Comparison of ENCODE assay signal across 1 cellular context in genomic region chr1:234486858-234487830, GRCh38.
TF ChIP-seq lines count a peak whose summit lies in the region.

No MANE protein-coding gene starts in this region.

TF ChIP-seq in HepG2, 621 proteins besides CTCF, POLR2A, EP300 and RAD21 (continued from another document):
- TF ChIP-seq, protein P1, sequence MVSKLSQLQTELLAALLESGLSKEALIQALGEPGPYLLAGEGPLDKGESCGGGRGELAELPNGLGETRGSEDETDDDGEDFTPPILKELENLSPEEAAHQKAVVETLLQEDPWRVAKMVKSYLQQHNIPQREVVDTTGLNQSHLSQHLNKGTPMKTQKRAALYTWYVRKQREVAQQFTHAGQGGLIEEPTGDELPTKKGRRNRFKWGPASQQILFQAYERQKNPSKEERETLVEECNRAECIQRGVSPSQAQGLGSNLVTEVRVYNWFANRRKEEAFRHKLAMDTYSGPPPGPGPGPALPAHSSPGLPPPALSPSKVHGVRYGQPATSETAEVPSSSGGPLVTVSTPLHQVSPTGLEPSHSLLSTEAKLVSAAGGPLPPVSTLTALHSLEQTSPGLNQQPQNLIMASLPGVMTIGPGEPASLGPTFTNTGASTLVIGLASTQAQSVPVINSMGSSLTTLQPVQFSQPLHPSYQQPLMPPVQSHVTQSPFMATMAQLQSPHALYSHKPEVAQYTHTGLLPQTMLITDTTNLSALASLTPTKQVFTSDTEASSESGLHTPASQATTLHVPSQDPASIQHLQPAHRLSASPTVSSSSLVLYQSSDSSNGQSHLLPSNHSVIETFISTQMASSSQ (IDR thresholded peaks at IDR 0.05; ENCODE audit: low read depth) = no peak
- TF ChIP-seq, protein P1 (CRISPR knock-in tag; IDR thresholded peaks at IDR 0.05; ENCODE audit: borderline replicate concordance) = no peak
- no peak for TF ChIP-seq NR1H2 (CRISPR knock-in tag; IDR thresholded peaks at IDR 0.05; ENCODE audit: borderline replicate concordance, low read depth)
- TF ChIP-seq ZNF883 (CRISPR knock-in tag; IDR thresholded peaks at IDR 0.05; ENCODE audit: not compliant biosample characterization) = no peak
- TF ChIP-seq, protein P2, sequence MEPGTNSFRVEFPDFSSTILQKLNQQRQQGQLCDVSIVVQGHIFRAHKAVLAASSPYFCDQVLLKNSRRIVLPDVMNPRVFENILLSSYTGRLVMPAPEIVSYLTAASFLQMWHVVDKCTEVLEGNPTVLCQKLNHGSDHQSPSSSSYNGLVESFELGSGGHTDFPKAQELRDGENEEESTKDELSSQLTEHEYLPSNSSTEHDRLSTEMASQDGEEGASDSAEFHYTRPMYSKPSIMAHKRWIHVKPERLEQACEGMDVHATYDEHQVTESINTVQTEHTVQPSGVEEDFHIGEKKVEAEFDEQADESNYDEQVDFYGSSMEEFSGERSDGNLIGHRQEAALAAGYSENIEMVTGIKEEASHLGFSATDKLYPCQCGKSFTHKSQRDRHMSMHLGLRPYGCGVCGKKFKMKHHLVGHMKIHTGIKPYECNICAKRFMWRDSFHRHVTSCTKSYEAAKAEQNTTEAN (CRISPR knock-in tag; conservative IDR thresholded peaks at IDR 0.05) = no peak
- TF ChIP-seq PRDM15 (CRISPR knock-in tag; IDR thresholded peaks at IDR 0.05) = no peak
- no peak for TF ChIP-seq JUN (CRISPR knock-in tag; IDR thresholded peaks at IDR 0.05)
- no peak for TF ChIP-seq PRDM10 (CRISPR knock-in tag; IDR thresholded peaks at IDR 0.05; ENCODE audit: low read depth)
- TF ChIP-seq ETV5 (CRISPR knock-in tag; IDR thresholded peaks at IDR 0.05; ENCODE audit: borderline replicate concordance) = no peak
- TF ChIP-seq MLXIP (CRISPR knock-in tag; IDR thresholded peaks at IDR 0.05; ENCODE audit: borderline replicate concordance) = no peak
- no peak for TF ChIP-seq ZBTB1 (CRISPR knock-in tag; IDR thresholded peaks at IDR 0.05; ENCODE audit: borderline replicate concordance)
- TF ChIP-seq ZNF224 (CRISPR knock-in tag; IDR thresholded peaks at IDR 0.05) = no peak
- no peak for TF ChIP-seq IRF2 (CRISPR knock-in tag; IDR thresholded peaks at IDR 0.05)
- 0 out of 2 replicates have a peak, but pooled peaks have one; percentile 43 for TF ChIP-seq ZNF614 (CRISPR knock-in tag; IDR thresholded peaks at IDR 0.05; ENCODE audit: borderline replicate concordance)
- no peak for TF ChIP-seq TBP (CRISPR knock-in tag; IDR thresholded peaks at IDR 0.05)
- no peak for TF ChIP-seq SETDB1 (CRISPR knock-in tag; IDR thresholded peaks at IDR 0.05; ENCODE audit: borderline replicate concordance)
- TF ChIP-seq ZXDC (CRISPR knock-in tag; IDR thresholded peaks at IDR 0.05) = no peak
- TF ChIP-seq SOX13 (IDR thresholded peaks at IDR 0.05) = no peak
- peak in 1 of 2 experiments; percentile 52; a peak in 2 of 4 replicates for TF ChIP-seq SOX13 (CRISPR knock-in tag; conservative IDR thresholded peaks at IDR 0.05 in 1 of 2, IDR thresholded peaks at IDR 0.05 in 1 of 2)
- TF ChIP-seq ZFP36L1 (CRISPR knock-in tag; IDR thresholded peaks at IDR 0.05) = no peak
